8 cellular contexts compared by ENCODE assay signal in the genomic region with DNA sequence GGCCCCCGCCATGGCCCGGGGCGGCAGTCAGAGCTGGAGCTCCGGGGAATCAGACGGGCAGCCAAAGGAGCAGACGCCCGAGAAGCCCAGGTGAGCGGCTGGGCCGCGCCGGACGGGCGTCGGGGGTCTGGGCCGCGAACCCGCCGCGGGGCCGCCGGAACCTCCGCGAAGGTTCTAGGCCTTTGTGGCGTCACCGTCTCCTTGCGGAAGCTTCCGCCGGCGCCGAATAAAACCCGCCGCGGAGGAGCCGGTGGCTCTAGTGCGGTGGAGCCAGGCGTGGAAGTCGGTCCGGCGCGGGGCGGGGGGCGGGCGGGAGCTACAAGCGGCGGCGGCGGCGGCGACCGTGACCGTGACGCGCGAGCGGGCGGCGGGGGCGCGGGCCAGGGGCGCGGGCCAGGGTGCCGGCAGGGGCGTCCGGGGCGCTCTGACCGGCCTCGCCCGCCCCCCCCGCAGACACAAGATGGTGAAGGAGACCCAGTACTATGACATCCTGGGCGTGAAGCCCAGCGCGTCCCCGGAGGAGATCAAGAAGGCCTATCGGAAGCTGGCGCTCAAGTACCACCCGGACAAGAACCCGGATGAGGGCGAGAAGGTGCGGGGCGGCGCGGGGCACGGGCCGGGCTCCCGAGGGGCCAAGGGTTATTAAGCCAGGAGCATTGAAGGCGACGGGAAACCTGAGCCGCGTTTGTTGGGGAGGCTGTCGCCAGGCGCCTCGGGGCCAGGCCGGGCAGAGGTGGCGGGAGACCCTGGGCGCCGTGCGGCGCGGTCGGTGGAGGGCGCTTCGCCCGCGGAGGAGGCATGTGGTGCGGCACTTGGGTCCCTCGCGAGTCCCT. TPM values are rescaled to one million over a fixed set of nuclear protein-coding genes. Genes with fewer than 3 reads are reported as not detected.
DNase-seq lines count a peak whose midpoint lies in the region; ATAC-seq and TF ChIP-seq lines count a peak whose summit lies in the region.

DNAJA4 (plus strand) TSS at position 259 of the 833 bp plus-strand sequence; CDS start at position 461, 202 bp downstream.

- H3K4me3 Mint-ChIP-seq in H9, result no peak within 1 kb of the TSS

- H3K18ac ChIP-seq in H9 (ENCODE audit: insufficient read length, low read depth, low read length), result no peak within 1 kb of the TSS

- H3K79me2 ChIP-seq in H9 (ENCODE audit: insufficient read depth, low read length), result no peaks in the 10 kb centered on the region

- no peak within 1 kb of the TSS for H2BK12ac ChIP-seq in H9 (ENCODE audit: insufficient read length, low read depth, low read length)

- no peak within 1 kb of the TSS for H4K8ac ChIP-seq in H9 (replicated peaks; ENCODE audit: insufficient read length, low read depth, low read length)

- H3K27ac Mint-ChIP-seq in H9, result no peak within 1 kb of the TSS

- no peaks in the 10 kb centered on the region for H3K27me3 ChIP-seq in H9 (ENCODE audit: insufficient read depth, low read length)
- no peaks in the 10 kb centered on the region for H3K27me3 ChIP-seq in kidney epithelial cell (ENCODE audit: control insufficient read depth, insufficient read depth, low read length)

- H2BK5ac ChIP-seq in H9 (ENCODE audit: insufficient read length, low read length), result no peak within 1 kb of the TSS

- no peaks in the 10 kb centered on the region; the same call in 1 of the 2 replicates for H3K27me3 Mint-ChIP-seq in H9 (ENCODE audit: low read depth)

- no CpG with 5 or more reads among the region's 107 CpGs for WGBS in H9 (ENCODE audit: extremely low coverage, insufficient read length, low lambda C conversion rate)

- H3K23me2 ChIP-seq in H9 (ENCODE audit: insufficient read length, low read depth, low read length, poor library complexity, severe bottlenecking), result peaks cover 4% of the 10 kb centered on the region

- H3T11ph ChIP-seq in H9 (ENCODE audit: low read length), result no peak within 1 kb of the TSS

- H3K36me3 Mint-ChIP-seq in H9 (ENCODE audit: insufficient read depth in 1 of 3, low read depth in 3 of 3), result no peaks in the 10 kb centered on the region

- 0 out of 4 replicates have a peak, but pooled peaks cover 2% of the 10 kb centered on the region in 2 experiments for H3K4me1 Mint-ChIP-seq in H9

- H2BK20ac ChIP-seq in H9 (ENCODE audit: low read depth, low read length, poor library complexity, severe bottlenecking), result no peak within 1 kb of the TSS

- peak within 1 kb of the TSS; percentile 48 for H3K4me3 ChIP-seq in kidney epithelial cell (ENCODE audit: low read depth, low read length)

- H3K4me1 ChIP-seq in H9 (ENCODE audit: insufficient read depth, low read length), result no peaks in the 10 kb centered on the region

- H2AFZ ChIP-seq in H9 (ENCODE audit: low read length), result no peak within 1 kb of the TSS

- H3K9me3 ChIP-seq in H9 (ENCODE audit: control insufficient read depth, low read depth, low read length), result no peaks in the 10 kb centered on the region

- H4K20me1 ChIP-seq in H9 (ENCODE audit: control insufficient read depth, insufficient read depth, insufficient read length), result no peaks in the 10 kb centered on the region

- no peaks in the 10 kb centered on the region for H3K36me3 ChIP-seq in kidney epithelial cell (ENCODE audit: control insufficient read depth, insufficient read depth, low read length)

- TF ChIP-seq CTCF in H9 (conservative IDR thresholded peaks at IDR 0.05) (no peak), kidney epithelial cell (IDR thresholded peaks at IDR 0.05; ENCODE audit: insufficient read depth, low read length, poor library complexity, severe bottlenecking) (no peak)

- no peak within 1 kb of the TSS for H3K27ac ChIP-seq in H9 (ENCODE audit: insufficient read length, low read depth, low read length)

- no peak within 1 kb of the TSS for H3K23ac ChIP-seq in H9 (ENCODE audit: insufficient read length, low read depth, low read length)

- no peak within 1 kb of the TSS for H3K4me2 ChIP-seq in H9 (ENCODE audit: insufficient read depth, insufficient read length, low read length)

- H3K9ac ChIP-seq in H9 (ENCODE audit: extremely low read depth, insufficient read length, low read length), result no peak within 1 kb of the TSS

- no peak within 1 kb of the TSS for H2AK5ac ChIP-seq in H9 (ENCODE audit: insufficient read length, low read length)

- no peak within 1 kb of the TSS for H4K91ac ChIP-seq in H9 (ENCODE audit: insufficient read length, low read depth, low read length)

- no peak within 1 kb of the TSS for H4K5ac ChIP-seq in H9 (ENCODE audit: insufficient read length, low read depth, low read length)

- H3K9me3 Mint-ChIP-seq in H9, result no peaks in the 10 kb centered on the region

- H3K56ac ChIP-seq in H9 (ENCODE audit: insufficient read length, low read depth, low read length), result no peak within 1 kb of the TSS

- H3K79me1 ChIP-seq in H9 (ENCODE audit: insufficient read depth, low read depth, low read length, poor library complexity, severe bottlenecking), result no peaks in the 10 kb centered on the region

- H2BK15ac ChIP-seq in H9 (ENCODE audit: low read depth, low read length), result no peak within 1 kb of the TSS

- no peak within 1 kb of the TSS for H2BK120ac ChIP-seq in H9 (ENCODE audit: low read depth, low read length, poor library complexity, severe bottlenecking)

- peak; percentile 69 for DNase-seq in H9
- peak; percentile 23 to 31 for DNase-seq in activated CD4-positive, alpha-beta T cell treated with anti-CD3 and anti-CD28 coated beads for 24 hours (ENCODE audit: low read depth in 2 of 2)
- DNase-seq in cerebellar cortex (ENCODE audit: low spot score), result peak; percentile 50
- DNase-seq in kidney epithelial cell (ENCODE audit: low read depth), result no peak
- peak; percentile 52 for DNase-seq in stimulated activated CD4-positive, alpha-beta T cell treated with anti-CD3 and anti-CD28 coated beads, Interleukin-1b, Interleukin-23, amount 100 ng/mL, for 48 hours
- no peak for DNase-seq in SHP77 (lab: John Stamatoyannopoulos, UW)
- DNase-seq in DMS153 (lab: John Stamatoyannopoulos, UW), result no peak

- H3K4ac ChIP-seq in H9 (ENCODE audit: low read depth, low read length), result no peak within 1 kb of the TSS

- ATAC-seq in HG03439 (IDR thresholded peaks at IDR 0.05; ENCODE audit: unreplicated experiment), result no peak

- peak within 1 kb of the TSS; percentile 34; the same call in 1 of the 2 replicates for H3K14ac ChIP-seq in H9 (ENCODE audit: insufficient read depth, low read length)

RNA-seq across cellular contexts. Expression of gene DNAJA4, which starts in this region (rescaled TPM):
- total RNA-seq in H9 (2021) (0.13 and 0.35 TPM in 2 replicates), kidney epithelial cell (9.9 and 11.0 TPM in 2 replicates)

Comparison
In these comparisons a context has a peak if more than half of its experiments do, and no peak if none do; other contexts are left out.
1. Peak in DNase-seq in H9; RNA of the gene not detected or under 1 TPM.
2. DNase-seq: peak in activated CD4-positive, alpha-beta T cell treated with anti-CD3 and anti-CD28 coated beads for 24 hours (2 of 2), cerebellar cortex (single experiment) and stimulated activated CD4-positive, alpha-beta T cell treated with anti-CD3 and anti-CD28 coated beads, Interleukin-1b, Interleukin-23, amount 100 ng/mL, for 48 hours (single experiment); none in kidney epithelial cell (single experiment), SHP77 (0 of 2) and DMS153 (single experiment).